ENCODE assay signal across 1 cellular context in the genomic region with DNA sequence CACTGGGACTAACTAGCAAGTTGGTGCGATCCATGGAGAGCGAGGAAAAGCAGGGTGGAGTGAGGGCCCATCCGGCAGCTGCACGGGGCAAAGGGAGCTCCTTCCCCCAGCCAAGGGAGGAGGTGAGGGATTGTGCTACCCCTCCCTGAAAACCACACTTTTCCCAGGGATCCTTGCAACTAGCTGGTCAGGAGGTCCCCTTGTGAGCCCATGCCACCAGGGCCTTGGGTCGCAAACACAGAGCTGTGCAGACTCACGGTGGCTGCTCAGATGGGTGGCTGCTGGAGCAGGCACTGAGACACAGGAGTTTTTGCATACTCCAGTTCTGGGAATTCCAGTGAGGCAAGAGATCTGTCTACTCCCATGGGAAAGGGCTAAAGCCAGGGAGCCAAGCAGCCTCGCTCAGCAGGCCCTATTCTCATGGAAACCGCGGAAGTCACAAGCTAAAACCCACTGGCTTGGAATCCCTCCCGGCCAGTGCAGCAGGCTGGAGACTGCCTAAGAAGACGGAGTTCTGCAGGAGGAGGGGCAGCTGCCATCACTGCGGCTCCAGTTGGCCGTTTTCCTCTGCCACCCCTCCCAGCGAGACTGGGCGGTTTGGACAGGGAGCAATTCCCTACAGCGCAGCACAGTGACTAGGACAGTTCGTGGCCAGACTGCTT.
TF ChIP-seq lines count a peak whose summit lies in the region.

No MANE protein-coding gene starts in this region.

TF ChIP-seq in K562, 482 proteins besides CTCF, POLR2A, EP300 and RAD21:
- TF ChIP-seq, protein P1, sequence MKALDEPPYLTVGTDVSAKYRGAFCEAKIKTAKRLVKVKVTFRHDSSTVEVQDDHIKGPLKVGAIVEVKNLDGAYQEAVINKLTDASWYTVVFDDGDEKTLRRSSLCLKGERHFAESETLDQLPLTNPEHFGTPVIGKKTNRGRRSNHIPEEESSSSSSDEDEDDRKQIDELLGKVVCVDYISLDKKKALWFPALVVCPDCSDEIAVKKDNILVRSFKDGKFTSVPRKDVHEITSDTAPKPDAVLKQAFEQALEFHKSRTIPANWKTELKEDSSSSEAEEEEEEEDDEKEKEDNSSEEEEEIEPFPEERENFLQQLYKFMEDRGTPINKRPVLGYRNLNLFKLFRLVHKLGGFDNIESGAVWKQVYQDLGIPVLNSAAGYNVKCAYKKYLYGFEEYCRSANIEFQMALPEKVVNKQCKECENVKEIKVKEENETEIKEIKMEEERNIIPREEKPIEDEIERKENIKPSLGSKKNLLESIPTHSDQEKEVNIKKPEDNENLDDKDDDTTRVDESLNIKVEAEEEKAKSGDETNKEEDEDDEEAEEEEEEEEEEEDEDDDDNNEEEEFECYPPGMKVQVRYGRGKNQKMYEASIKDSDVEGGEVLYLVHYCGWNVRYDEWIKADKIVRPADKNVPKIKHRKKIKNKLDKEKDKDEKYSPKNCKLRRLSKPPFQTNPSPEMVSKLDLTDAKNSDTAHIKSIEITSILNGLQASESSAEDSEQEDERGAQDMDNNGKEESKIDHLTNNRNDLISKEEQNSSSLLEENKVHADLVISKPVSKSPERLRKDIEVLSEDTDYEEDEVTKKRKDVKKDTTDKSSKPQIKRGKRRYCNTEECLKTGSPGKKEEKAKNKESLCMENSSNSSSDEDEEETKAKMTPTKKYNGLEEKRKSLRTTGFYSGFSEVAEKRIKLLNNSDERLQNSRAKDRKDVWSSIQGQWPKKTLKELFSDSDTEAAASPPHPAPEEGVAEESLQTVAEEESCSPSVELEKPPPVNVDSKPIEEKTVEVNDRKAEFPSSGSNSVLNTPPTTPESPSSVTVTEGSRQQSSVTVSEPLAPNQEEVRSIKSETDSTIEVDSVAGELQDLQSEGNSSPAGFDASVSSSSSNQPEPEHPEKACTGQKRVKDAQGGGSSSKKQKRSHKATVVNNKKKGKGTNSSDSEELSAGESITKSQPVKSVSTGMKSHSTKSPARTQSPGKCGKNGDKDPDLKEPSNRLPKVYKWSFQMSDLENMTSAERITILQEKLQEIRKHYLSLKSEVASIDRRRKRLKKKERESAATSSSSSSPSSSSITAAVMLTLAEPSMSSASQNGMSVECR (CRISPR knock-in tag; IDR thresholded peaks at IDR 0.05): no peak
- TF ChIP-seq GABPB1 (CRISPR knock-in tag; IDR thresholded peaks at IDR 0.05): no peak
- TF ChIP-seq, protein P2, sequence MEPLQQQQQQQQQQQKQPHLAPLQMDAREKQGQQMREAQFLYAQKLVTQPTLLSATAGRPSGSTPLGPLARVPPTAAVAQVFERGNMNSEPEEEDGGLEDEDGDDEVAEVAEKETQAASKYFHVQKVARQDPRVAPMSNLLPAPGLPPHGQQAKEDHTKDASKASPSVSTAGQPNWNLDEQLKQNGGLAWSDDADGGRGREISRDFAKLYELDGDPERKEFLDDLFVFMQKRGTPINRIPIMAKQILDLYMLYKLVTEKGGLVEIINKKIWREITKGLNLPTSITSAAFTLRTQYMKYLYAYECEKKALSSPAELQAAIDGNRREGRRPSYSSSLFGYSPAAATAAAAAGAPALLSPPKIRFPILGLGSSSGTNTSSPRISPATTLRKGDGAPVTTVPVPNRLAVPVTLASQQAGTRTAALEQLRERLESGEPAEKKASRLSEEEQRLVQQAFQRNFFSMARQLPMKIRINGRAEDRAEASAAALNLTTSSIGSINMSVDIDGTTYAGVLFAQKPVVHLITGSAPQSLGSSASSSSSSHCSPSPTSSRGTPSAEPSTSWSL (CRISPR knock-in tag; IDR thresholded peaks at IDR 0.05; ENCODE audit: borderline replicate concordance): no peak
- TF ChIP-seq FOXA3 (CRISPR knock-in tag; conservative IDR thresholded peaks at IDR 0.05 in 1 of 2, IDR thresholded peaks at IDR 0.05 in 1 of 2): no peak
- no peak for TF ChIP-seq POLR2B (IDR thresholded peaks at IDR 0.05; ENCODE audit: low read depth, partially characterized antibody)
- TF ChIP-seq SRSF3 (IDR thresholded peaks at IDR 0.05; ENCODE audit: insufficient read depth, low read length): no peak
- TF ChIP-seq, protein P3, sequence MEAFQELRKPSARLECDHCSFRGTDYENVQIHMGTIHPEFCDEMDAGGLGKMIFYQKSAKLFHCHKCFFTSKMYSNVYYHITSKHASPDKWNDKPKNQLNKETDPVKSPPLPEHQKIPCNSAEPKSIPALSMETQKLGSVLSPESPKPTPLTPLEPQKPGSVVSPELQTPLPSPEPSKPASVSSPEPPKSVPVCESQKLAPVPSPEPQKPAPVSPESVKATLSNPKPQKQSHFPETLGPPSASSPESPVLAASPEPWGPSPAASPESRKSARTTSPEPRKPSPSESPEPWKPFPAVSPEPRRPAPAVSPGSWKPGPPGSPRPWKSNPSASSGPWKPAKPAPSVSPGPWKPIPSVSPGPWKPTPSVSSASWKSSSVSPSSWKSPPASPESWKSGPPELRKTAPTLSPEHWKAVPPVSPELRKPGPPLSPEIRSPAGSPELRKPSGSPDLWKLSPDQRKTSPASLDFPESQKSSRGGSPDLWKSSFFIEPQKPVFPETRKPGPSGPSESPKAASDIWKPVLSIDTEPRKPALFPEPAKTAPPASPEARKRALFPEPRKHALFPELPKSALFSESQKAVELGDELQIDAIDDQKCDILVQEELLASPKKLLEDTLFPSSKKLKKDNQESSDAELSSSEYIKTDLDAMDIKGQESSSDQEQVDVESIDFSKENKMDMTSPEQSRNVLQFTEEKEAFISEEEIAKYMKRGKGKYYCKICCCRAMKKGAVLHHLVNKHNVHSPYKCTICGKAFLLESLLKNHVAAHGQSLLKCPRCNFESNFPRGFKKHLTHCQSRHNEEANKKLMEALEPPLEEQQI (IDR thresholded peaks at IDR 0.05): no peak
- no peak for TF ChIP-seq BRCA1 (IDR thresholded peaks at IDR 0.05)
- no peak for TF ChIP-seq BRCA1 (CRISPR knock-in tag; IDR thresholded peaks at IDR 0.05)
- TF ChIP-seq GABPB2 (CRISPR knock-in tag; conservative IDR thresholded peaks at IDR 0.05): no peak
- no peak for TF ChIP-seq ZNF133 (CRISPR knock-in tag; IDR thresholded peaks at IDR 0.05)
- TF ChIP-seq FOXJ2 (tag; IDR thresholded peaks at IDR 0.05): no peak
- TF ChIP-seq SPI1 (IDR thresholded peaks at IDR 0.05; ENCODE audit: borderline replicate concordance, low read depth, low read length): no peak
- TF ChIP-seq, protein P4, sequence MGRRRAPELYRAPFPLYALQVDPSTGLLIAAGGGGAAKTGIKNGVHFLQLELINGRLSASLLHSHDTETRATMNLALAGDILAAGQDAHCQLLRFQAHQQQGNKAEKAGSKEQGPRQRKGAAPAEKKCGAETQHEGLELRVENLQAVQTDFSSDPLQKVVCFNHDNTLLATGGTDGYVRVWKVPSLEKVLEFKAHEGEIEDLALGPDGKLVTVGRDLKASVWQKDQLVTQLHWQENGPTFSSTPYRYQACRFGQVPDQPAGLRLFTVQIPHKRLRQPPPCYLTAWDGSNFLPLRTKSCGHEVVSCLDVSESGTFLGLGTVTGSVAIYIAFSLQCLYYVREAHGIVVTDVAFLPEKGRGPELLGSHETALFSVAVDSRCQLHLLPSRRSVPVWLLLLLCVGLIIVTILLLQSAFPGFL (CRISPR knock-in tag; IDR thresholded peaks at IDR 0.05): no peak
